18 cellular contexts compared by ENCODE assay signal in the genomic region with DNA sequence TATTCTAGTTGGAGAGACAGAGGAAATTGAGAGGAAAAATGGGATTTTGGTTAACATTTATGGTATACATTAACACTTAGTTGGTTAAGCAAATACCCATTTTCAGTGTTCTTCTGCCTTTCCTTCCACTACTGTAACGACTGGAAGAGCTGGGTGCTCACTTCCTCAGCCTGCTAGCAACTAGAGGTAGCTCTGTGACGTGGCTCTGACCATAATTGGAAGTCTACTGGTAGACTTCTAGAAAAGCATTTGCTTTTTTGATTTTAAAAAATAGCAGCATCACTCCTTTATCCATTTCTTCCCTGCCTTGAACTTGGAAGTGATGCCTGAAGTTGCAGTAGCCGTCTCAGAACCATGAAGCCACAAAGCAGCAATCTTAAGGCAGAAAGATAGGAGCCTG.
"Had no signal": no experiment of that assay in that cellular context is flagged by ENCODE, and none has a peak within 500 bp of the region (broad histone marks: within the 10 kb centered on the region; RNA-seq: fewer than 3 reads in every experiment).

No MANE protein-coding gene starts in this region.

- H3K27ac Mint-ChIP-seq: activated CD4-positive, alpha-beta T cell treated with anti-CD3 and anti-CD28 coated beads, Interleukin-2, amount 10 ng/mL, durations not matched to agents 24 days and 14 days; activated CD8-positive, alpha-beta T cell treated with anti-CD3 and anti-CD28 coated beads, Interleukin-2, amount 10 ng/mL, durations not matched to agents 7 days and 5 days; activated naive CD4-positive, alpha-beta T cell treated with anti-CD3 and anti-CD28 coated beads, Interleukin-2, amount 50 U/mL, for 72 hours; activated T-cell treated with anti-CD3 and anti-CD28 coated beads, Interleukin-2, amount 50 U/mL, for 72 hours; naive thymus-derived CD8-positive, alpha-beta T cell; stimulated activated effector memory CD8-positive, alpha-beta T cell treated with anti-CD3 and anti-CD28 coated beads, Interleukin-12 subunit alpha, Interleukin-12 subunit beta, amount 100 ng/mL, for 72 hours; T-helper 2 cell treated with Interferon-gamma antibody and Interleukin-4, amounts not matched to agents 5 μg/mL and 100 μg/mL, for 36 hours had no signal

- H3K27me3 ChIP-seq: gastroesophageal sphincter, neutrophil, transverse colon had no signal

- H3K4me3 ChIP-seq: gastroesophageal sphincter, transverse colon had no signal

- ATAC-seq: activated CD8-positive, alpha-beta T cell treated with anti-CD3 and anti-CD28 coated beads, Interleukin-2, amount 10 ng/mL, durations not matched to agents 7 days and 5 days; activated naive CD4-positive, alpha-beta T cell treated with anti-CD3 and anti-CD28 coated beads, Interleukin-2, amount 50 U/mL, for 72 hours; activated T-cell treated with anti-CD3 and anti-CD28 coated beads, Interleukin-2, amount 50 U/mL, for 72 hours; gastroesophageal sphincter; left lobe of liver; naive thymus-derived CD8-positive, alpha-beta T cell; stimulated activated effector memory CD8-positive, alpha-beta T cell treated with anti-CD3 and anti-CD28 coated beads, Interleukin-12 subunit alpha, Interleukin-12 subunit beta, amount 100 ng/mL, for 72 hours had no signal

- H3K27me3 Mint-ChIP-seq: activated CD4-positive, alpha-beta T cell treated with anti-CD3 and anti-CD28 coated beads, Interleukin-2, amount 10 ng/mL, durations not matched to agents 24 days and 14 days; naive thymus-derived CD8-positive, alpha-beta T cell had no signal

- H3K9me3 Mint-ChIP-seq: T-helper 2 cell treated with Interferon-gamma antibody and Interleukin-4, amounts not matched to agents 5 μg/mL and 100 μg/mL, for 36 hours had no signal

- H3K4me3 Mint-ChIP-seq: activated CD4-positive, alpha-beta T cell treated with anti-CD3 and anti-CD28 coated beads, Interleukin-2, amount 10 ng/mL, durations not matched to agents 24 days and 14 days; activated CD8-positive, alpha-beta T cell treated with anti-CD3 and anti-CD28 coated beads, Interleukin-2, amount 10 ng/mL, durations not matched to agents 7 days and 5 days; activated T-cell treated with anti-CD3 and anti-CD28 coated beads, Interleukin-2, amount 50 U/mL, for 72 hours; stimulated activated effector memory CD8-positive, alpha-beta T cell treated with anti-CD3 and anti-CD28 coated beads, Interleukin-12 subunit alpha, Interleukin-12 subunit beta, amount 100 ng/mL, for 72 hours; T-helper 2 cell treated with Interferon-gamma antibody and Interleukin-4, amounts not matched to agents 5 μg/mL and 100 μg/mL, for 36 hours had no signal

- H3K27ac ChIP-seq: gastroesophageal sphincter, neutrophil, transverse colon had no signal

- DNase-seq: activated CD4-positive, alpha-beta T cell treated with anti-CD3 and anti-CD28 coated beads, Interleukin-2, amount 10 ng/mL, durations not matched to agents 24 days and 14 days; activated CD4-positive, CD25-positive, alpha-beta regulatory T cell; activated CD8-positive, alpha-beta memory T cell treated with anti-CD3 and anti-CD28 coated beads, Interleukin-2, amount 50 U/mL, for 4 hours; activated CD8-positive, alpha-beta T cell treated with anti-CD3 and anti-CD28 coated beads, Interleukin-2, amount 10 ng/mL, durations not matched to agents 7 days and 5 days; activated gamma-delta T cell; activated T-cell treated with anti-CD3 and anti-CD28 coated beads, Interleukin-2, amount 50 U/mL, for 72 hours; islet precursor cell; mammary epithelial cell; naive thymus-derived CD8-positive, alpha-beta T cell; posterior cingulate gyrus; retina; transverse colon had no signal
